Comparison of ENCODE assay signal across 8 cellular contexts in genomic region chr5:168528521-168529360, GRCh38. TPM values are rescaled to one million over a fixed set of nuclear protein-coding genes. Genes with fewer than 3 reads are reported as not detected.
DNase-seq lines count a peak whose midpoint lies in the region; ATAC-seq, FAIRE-seq and TF ChIP-seq lines count a peak whose summit lies in the region.

Gene FBLL1, plus strand, starts transcription at chr5:168529305. Its CDS starts 200 bp downstream, at chr5:168529505.

- DNase-seq in GM03348 (ENCODE audit: low spot score) (peak; percentile 56), NCI-H524 (lab: John Stamatoyannopoulos, UW) (peak; percentile 20 to 51), astrocyte (ENCODE audit: low read depth) (peak; percentile 7), iPS-NIHi11 (ENCODE audit: low spot score) (peak; percentile 80), superior temporal gyrus (ENCODE audit: extremely low spot score) (no peak), NCI-H187 (lab: John Stamatoyannopoulos, UW) (no peak)
- DNase-seq in stimulated activated CD4-positive, alpha-beta T cell treated with anti-CD3 and anti-CD28 coated beads, Interleukin-2, amount 100 ng/mL, for 48 hours = peak; percentile 7 to 14

- peak within 1 kb of the TSS; percentile 60 for H2AFZ ChIP-seq in astrocyte (ENCODE audit: low read depth, low read length)

- H3K4me3 Mint-ChIP-seq in astrocyte (ENCODE audit: unreplicated experiment) = peak within 1 kb of the TSS; percentile 86

- no peak for TF ChIP-seq CTCF in astrocyte (IDR thresholded peaks at IDR 0.05; ENCODE audit: insufficient read depth, low read depth, low read length)

- H3K9me3 ChIP-seq in astrocyte (ENCODE audit: insufficient read depth, low read depth, low read length) = peaks cover 7% of the 10 kb centered on the region

- no peak for FAIRE-seq in astrocyte (lab: Jason Lieb, UNC)

- peak within 1 kb of the TSS; percentile 26 for H3K27ac Mint-ChIP-seq in astrocyte (ENCODE audit: unreplicated experiment)

- no peaks in the 10 kb centered on the region for H3K36me3 ChIP-seq in astrocyte (ENCODE audit: insufficient read depth, low read length)

- no peaks in the 10 kb centered on the region for H3K79me2 ChIP-seq in astrocyte (ENCODE audit: insufficient read depth, low read length)

- peaks cover 11% of the 10 kb centered on the region for H3K4me1 Mint-ChIP-seq in astrocyte (ENCODE audit: low read depth, unreplicated experiment)

- no peak within 1 kb of the TSS for H3K27ac ChIP-seq in astrocyte (ENCODE audit: low read depth, low read length)

- H3K4me3 ChIP-seq in astrocyte (ENCODE audit: insufficient read depth, low read depth, low read length) = peak within 1 kb of the TSS; percentile 44

- peaks cover 23% of the 10 kb centered on the region for H3K27me3 ChIP-seq in astrocyte (ENCODE audit: insufficient read depth, low read length)

- H3K9me3 Mint-ChIP-seq in astrocyte (ENCODE audit: unreplicated experiment) = peaks cover 2% of the 10 kb centered on the region

- peak within 1 kb of the TSS; percentile 90 for H3K4me2 ChIP-seq in astrocyte (ENCODE audit: low read length)

- ATAC-seq in HG02938 (IDR thresholded peaks at IDR 0.05; ENCODE audit: unreplicated experiment) = no peak

- H3K36me3 Mint-ChIP-seq in astrocyte (ENCODE audit: low read depth, unreplicated experiment) = peaks cover 5% of the 10 kb centered on the region

- peaks cover 5% of the 10 kb centered on the region for H4K20me1 ChIP-seq in astrocyte (ENCODE audit: insufficient read depth, low read length)

- no peak within 1 kb of the TSS for H3K9ac ChIP-seq in astrocyte (ENCODE audit: low read length)

- H3K4me1 ChIP-seq in astrocyte (ENCODE audit: insufficient read depth, low read length) = peaks cover 7% of the 10 kb centered on the region

- peaks cover 13% of the 10 kb centered on the region for H3K27me3 Mint-ChIP-seq in astrocyte (ENCODE audit: low read depth, unreplicated experiment)

RNA-seq across cellular contexts. Expression of gene FBLL1, which starts in this region (rescaled TPM):
- total RNA-seq in astrocyte = 3.3 and 4.5 TPM in 2 replicates

Comparison
In these comparisons a context has a peak if more than half of its experiments do, and no peak if none do; other contexts are left out.
1. DNase-seq: peak in GM03348 (single experiment), NCI-H524 (2 of 2), astrocyte (single experiment), iPS-NIHi11 (single experiment) and stimulated activated CD4-positive, alpha-beta T cell treated with anti-CD3 and anti-CD28 coated beads, Interleukin-2, amount 100 ng/mL, for 48 hours (2 of 2); none in superior temporal gyrus (single experiment) and NCI-H187 (0 of 2).